Comparison of ENCODE assay signal across 23 cellular contexts in genomic region chr3:41583014-41583413, GRCh38.
"Had no signal": no experiment of that assay in that cellular context is flagged by ENCODE, and none has a peak within 500 bp of the region (broad histone marks: within the 10 kb centered on the region; RNA-seq: fewer than 3 reads in every experiment).

No MANE protein-coding gene starts in this region.

- H3K4me1 ChIP-seq: parathyroid adenoma, psoas muscle, right lobe of liver, sigmoid colon, stomach, thyroid gland, upper lobe of left lung, vagina had no signal

- H3K36me3 ChIP-seq: ovary, right lobe of liver, sigmoid colon, stomach, thoracic aorta, thyroid gland, tibial nerve, upper lobe of left lung, vagina had no signal

- H3K27ac ChIP-seq: ovary, parathyroid adenoma, psoas muscle, right lobe of liver, sigmoid colon, stomach, thoracic aorta, thyroid gland, tibial nerve, upper lobe of left lung, vagina had no signal

- DNase-seq: naive thymus-derived CD8-positive, alpha-beta T cell; nephron progenitor cell; occipital lobe; ovary; psoas muscle; right cardiac atrium; right lobe of liver; sigmoid colon; small intestine; stimulated activated CD4-positive, alpha-beta T cell treated with anti-CD3 and anti-CD28 coated beads, Interleukin-15, amount 100 ng/mL, for 24 hours; stimulated activated CD4-positive, alpha-beta T cell treated with anti-CD3 and anti-CD28 coated beads, Interleukin-2, amount 100 ng/mL, for 24 hours; stimulated activated CD4-positive, alpha-beta T cell treated with anti-CD3 and anti-CD28 coated beads, Interleukin-2, amount 100 ng/mL, for 48 hours; stimulated activated CD4-positive, alpha-beta T cell treated with anti-CD3 and anti-CD28 coated beads, Interleukin-4, amount 100 ng/mL, for 24 hours; stimulated activated naive B cell treated with anti-CD40 and anti-IgM and Interleukin-4, amounts not matched to agents 10 μg/mL and 1 μg/mL and 100 μg/mL, for 72 hours; stimulated activated naive CD4-positive, alpha-beta T cell treated with Interleukin-2 at 50 U/mL for 16 hours; stomach; thyroid gland; trophoblast cell; upper lobe of left lung had no signal

- H3K27me3 ChIP-seq: ovary, right lobe of liver, sigmoid colon, stomach, thyroid gland, tibial nerve, upper lobe of left lung, vagina had no signal

- H3K4me3 ChIP-seq: ovary, psoas muscle, right lobe of liver, sigmoid colon, stomach, thoracic aorta, thyroid gland, tibial nerve, upper lobe of left lung, vagina had no signal

- H3K9me3 ChIP-seq: ovary, psoas muscle, right lobe of liver, sigmoid colon, stomach, thoracic aorta, thyroid gland, tibial nerve, upper lobe of left lung, vagina had no signal
